Comparison of ENCODE assay signal across 21 cellular contexts in genomic region chr4:25174674-25175073, GRCh38. TPM values are rescaled to one million over a fixed set of nuclear protein-coding genes. Genes with fewer than 3 reads are reported as not detected.
DNase-seq lines count a peak whose midpoint lies in the region; TF ChIP-seq lines count a peak whose summit lies in the region.
"Had no signal": no experiment of that assay in that cellular context is flagged by ENCODE, and none has a peak within 500 bp of the region (broad histone marks: within the 10 kb centered on the region; RNA-seq: fewer than 3 reads in every experiment).

No MANE protein-coding gene starts in this region.

- WGBS in testis, 2 donors: 69 to 74% methylated on average over 3 of the region's 3 CpGs

- no peaks in the 10 kb centered on the region for H3K4me1 ChIP-seq in colonic mucosa
- no peaks in the 10 kb centered on the region for H3K4me1 ChIP-seq in testis
- H3K4me1 ChIP-seq: neural progenitor cell had no signal

- no peak for TF ChIP-seq CTCF in colonic mucosa (IDR thresholded peaks at IDR 0.05)
- no peak for TF ChIP-seq CTCF in testis (IDR thresholded peaks at IDR 0.05)

- H3K36me3 ChIP-seq in colonic mucosa (no peaks in the 10 kb centered on the region), testis (ENCODE audit: low read depth, missing control alignments) (no peaks in the 10 kb centered on the region)
- H3K36me3 ChIP-seq: neural progenitor cell, sigmoid colon, upper lobe of left lung had no signal

- DNase-seq in EH (ENCODE audit: low read depth): peak; percentile 73
- peak; percentile 40 for DNase-seq in NCI-H146 (lab: John Stamatoyannopoulos, UW)
- DNase-seq in fibroblast of gingiva (ENCODE audit: low read depth): peak; percentile 4
- DNase-seq in renal cortical epithelial cell (ENCODE audit: low read depth): peak; percentile 52
- no peak for DNase-seq in effector CD8-positive, alpha-beta T cell (lab: John Stamatoyannopoulos, UW)
- DNase-seq in ecto neural progenitor cell (ENCODE audit: low spot score): no peak
- DNase-seq in colonic mucosa: no peak
- DNase-seq in testis: no peak
- DNase-seq: activated CD8-positive, alpha-beta memory T cell treated with anti-CD3 and anti-CD28 coated beads for 24 hours; activated effector memory CD4-positive, alpha-beta T cell treated with anti-CD3 and anti-CD28 coated beads, Interleukin-2, amount 50 U/mL, for 16 hours; DMS79; H9; KG1; NCI-H1694; NCI-H510A treated with DMSO at 0.1 percent for 48 hours; sigmoid colon; stimulated activated CD4-positive, alpha-beta T cell treated with anti-CD3 and anti-CD28 coated beads, Interleukin-4, amount 100 ng/mL, for 4 hours had no signal

- TF ChIP-seq POLR2A in testis (IDR thresholded peaks at IDR 0.05): no peak

- H3K27me3 ChIP-seq in colonic mucosa: no peaks in the 10 kb centered on the region
- no peaks in the 10 kb centered on the region for H3K27me3 ChIP-seq in testis
- H3K27me3 ChIP-seq: neural progenitor cell, sigmoid colon, upper lobe of left lung had no signal

- intact Hi-C loops in colonic mucosa (cut with DNase I) (loop anchor here (5.0 kb wide), 1 partner anchor 58 kb away; the partner anchor contains the start of gene PI4K2B), testis (cut with DNase I; ENCODE audit: low total_unique reads) (no loop called here)

- H3K4me3 ChIP-seq in colonic mucosa: no peak overlapping the region
- no peak overlapping the region for H3K4me3 ChIP-seq in testis
- H3K4me3 ChIP-seq: coronary artery, neural progenitor cell, sigmoid colon, upper lobe of left lung had no signal

- no peaks in the 10 kb centered on the region for H3K9me3 ChIP-seq in colonic mucosa
- no peaks in the 10 kb centered on the region for H3K9me3 ChIP-seq in testis
- H3K9me3 ChIP-seq: sigmoid colon, upper lobe of left lung had no signal

- H3K9ac ChIP-seq in colonic mucosa (ENCODE audit: low read depth in 2 of 2, low read length in 2 of 2): no peak overlapping the region
- H3K9ac ChIP-seq: neural progenitor cell had no signal

- H3K27ac ChIP-seq in colonic mucosa (no peak overlapping the region), testis (no peak overlapping the region)
- H3K27ac ChIP-seq: C4-2B, neural progenitor cell had no signal

RNA-seq across cellular contexts. Expression of gene SEPSECS, which starts 14.4 kb away (rescaled TPM):
- total RNA-seq in renal cortical epithelial cell: 6.9 and 11.8 TPM in 2 replicates
- total RNA-seq in colonic mucosa: 10 to 100 TPM; 13.1 to 16.3 TPM
- 10 to 100 TPM; 18.2 to 18.3 TPM for total RNA-seq in testis
- polyA plus RNA-seq in testis (ENCODE audit: insufficient read depth, low read depth, low replicate concordance): 12.7 TPM

RNA-seq across cellular contexts. Expression of gene PI4K2B, which starts 59.2 kb away (rescaled TPM):
- total RNA-seq in renal cortical epithelial cell: 24.2 and 44.8 TPM in 2 replicates
- 10 to 100 TPM; 26.3 to 27.9 TPM for total RNA-seq in colonic mucosa
- total RNA-seq in testis: 10 to 100 TPM; 18.9 to 19.9 TPM
- polyA plus RNA-seq in testis (ENCODE audit: insufficient read depth, low read depth, low replicate concordance): 11.5 TPM

Comparison
In these comparisons a context has a peak if more than half of its experiments do, and no peak if none do; other contexts are left out.
1. DNase-seq: peak in EH (single experiment), NCI-H146 (single experiment), fibroblast of gingiva (single experiment) and renal cortical epithelial cell (single experiment); none in effector CD8-positive, alpha-beta T cell (single experiment), ecto neural progenitor cell (single experiment), colonic mucosa (single experiment) and testis (single experiment).